Comparison of ENCODE assay signal across 11 cellular contexts in the genomic region with DNA sequence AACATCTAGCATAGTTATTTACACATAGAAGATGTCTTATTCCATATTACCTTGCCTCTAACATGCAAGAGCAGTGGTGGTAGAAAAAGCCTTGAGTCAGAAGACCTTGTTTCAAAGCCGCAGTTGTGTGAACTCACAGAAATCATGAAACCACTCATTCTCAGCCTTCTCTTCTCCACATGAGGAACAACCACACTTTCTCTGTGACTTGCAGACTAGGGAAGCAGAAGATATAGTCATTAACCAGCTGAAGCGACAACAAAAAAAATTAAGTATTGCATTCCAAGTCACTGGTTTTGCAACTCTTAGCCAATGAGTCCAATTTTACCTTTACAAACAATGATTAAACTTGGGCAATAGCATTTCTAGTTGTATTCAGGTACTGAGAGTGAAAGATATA. TPM values are rescaled to one million over a fixed set of nuclear protein-coding genes. Genes with fewer than 3 reads are reported as not detected.
DNase-seq lines count a peak whose midpoint lies in the region; ATAC-seq and TF ChIP-seq lines count a peak whose summit lies in the region.
"Had no signal": no experiment of that assay in that cellular context is flagged by ENCODE, and none has a peak within 500 bp of the region (broad histone marks: within the 10 kb centered on the region; RNA-seq: fewer than 3 reads in every experiment).

No MANE protein-coding gene starts in this region.

- H3K4me1 Mint-ChIP-seq in endothelial cell (ENCODE audit: unreplicated experiment): no peaks in the 10 kb centered on the region
- H3K4me1 Mint-ChIP-seq: activated CD4-positive, alpha-beta T cell treated with anti-CD3 and anti-CD28 coated beads, Interleukin-2, amount 10 ng/mL, durations not matched to agents 7 days and 5 days had no signal

- H3K36me3 Mint-ChIP-seq in endothelial cell (ENCODE audit: low read depth, unreplicated experiment): no peaks in the 10 kb centered on the region

- no peaks in the 10 kb centered on the region for H3K27me3 Mint-ChIP-seq in endothelial cell (ENCODE audit: unreplicated experiment)
- H3K27me3 Mint-ChIP-seq: activated CD4-positive, alpha-beta T cell treated with anti-CD3 and anti-CD28 coated beads, Interleukin-2, amount 10 ng/mL, durations not matched to agents 7 days and 5 days; B cell had no signal

- H3K9me3 Mint-ChIP-seq in endothelial cell (ENCODE audit: unreplicated experiment): no peaks in the 10 kb centered on the region
- H3K9me3 Mint-ChIP-seq: activated CD4-positive, alpha-beta T cell treated with anti-CD3 and anti-CD28 coated beads, Interleukin-2, amount 10 ng/mL, durations not matched to agents 7 days and 5 days had no signal

- H3K4me3 Mint-ChIP-seq in endothelial cell (ENCODE audit: unreplicated experiment): no peak overlapping the region
- H3K4me3 Mint-ChIP-seq: activated CD4-positive, alpha-beta T cell treated with anti-CD3 and anti-CD28 coated beads, Interleukin-2, amount 10 ng/mL, durations not matched to agents 7 days and 5 days; B cell had no signal

- no peak overlapping the region for H3K27ac Mint-ChIP-seq in endothelial cell (ENCODE audit: unreplicated experiment)
- H3K27ac Mint-ChIP-seq: activated CD4-positive, alpha-beta T cell treated with anti-CD3 and anti-CD28 coated beads, Interleukin-2, amount 10 ng/mL, durations not matched to agents 7 days and 5 days; B cell had no signal

- ATAC-seq in GM18498 (IDR thresholded peaks at IDR 0.05; ENCODE audit: unreplicated experiment) (peak; percentile 87), GM21360 (IDR thresholded peaks at IDR 0.05; ENCODE audit: unreplicated experiment) (peak; percentile 83), HG03045 (IDR thresholded peaks at IDR 0.05; ENCODE audit: unreplicated experiment) (peak; percentile 90), esophagus mucosa (no peak)

- no peak for TF ChIP-seq CTCF in endothelial cell (IDR thresholded peaks at IDR 0.05; ENCODE audit: unreplicated experiment)

- DNase-seq in NOMO-1 treated with DMSO at 0.1 percent for 48 hours (lab: John Stamatoyannopoulos, UW; ENCODE audit: unreplicated experiment): peak; percentile 83
- DNase-seq in AG20443 (ENCODE audit: low spot score): no peak
- no peak for DNase-seq in endothelial cell (ENCODE audit: low spot score)
- no peak for DNase-seq in SHP77 (lab: John Stamatoyannopoulos, UW)
- DNase-seq: activated CD4-positive, alpha-beta T cell treated with anti-CD3 and anti-CD28 coated beads, Interleukin-2, amount 10 ng/mL, durations not matched to agents 7 days and 5 days; NCI-H2029 treated with DMSO at 0.1 percent for 48 hours had no signal

RNA-seq across cellular contexts. Expression of gene TWSG1, which starts 19.0 kb away (rescaled TPM):
- total RNA-seq in endothelial cell (ENCODE audit: unreplicated experiment): 20.0 TPM
- total RNA-seq in esophagus mucosa: 15.9 TPM
